Comparison of ENCODE assay signal across 9 cellular contexts in genomic region chr17:38885728-38886642, GRCh38. TPM values are rescaled to one million over a fixed set of nuclear protein-coding genes. Genes with fewer than 3 reads are reported as not detected.
DNase-seq lines count a peak whose midpoint lies in the region; ATAC-seq, FAIRE-seq and TF ChIP-seq lines count a peak whose summit lies in the region.
"Had no signal": no experiment of that assay in that cellular context is flagged by ENCODE, and none has a peak within 500 bp of the region (broad histone marks: within the 10 kb centered on the region; RNA-seq: fewer than 3 reads in every experiment).

No MANE protein-coding gene starts in this region.

- no peaks in the 10 kb centered on the region for H3K36me3 ChIP-seq in hepatocyte (replicated peaks; ENCODE audit: insufficient read depth, low read depth)
- H3K36me3 ChIP-seq in small intestine (ENCODE audit: control insufficient read depth in 2 of 2, insufficient read depth in 2 of 2, low read length in 2 of 2) = peaks cover 4 to 21% of the 10 kb centered on the region in 2 donors

- H3K4me1 ChIP-seq in hepatocyte (ENCODE audit: insufficient read depth) (peaks cover 58% of the 10 kb centered on the region), small intestine (ENCODE audit: control insufficient read depth in 2 of 2, insufficient read depth in 1 of 2, low read depth in 1 of 2, low read length in 1 of 2) (peaks cover 18 to 20% of the 10 kb centered on the region in 2 donors)

- DNase-seq in NCI-H748 (lab: John Stamatoyannopoulos, UW; ENCODE audit: unreplicated experiment) = peak; percentile 19
- DNase-seq in NCI-H748 treated with DMSO at 0.1 percent for 48 hours (lab: John Stamatoyannopoulos, UW) = no peak
- no peak for DNase-seq in activated CD8-positive, alpha-beta T cell treated with anti-CD3 and anti-CD28 coated beads for 36 hours
- DNase-seq in hepatocyte (ENCODE audit: low spot score) = peak; percentile 67
- DNase-seq in small intestine = no peak
- DNase-seq in lower leg skin (ENCODE audit: low spot score in 2 of 2) = no peak
- no peak for DNase-seq in foreskin melanocyte
- DNase-seq in stimulated activated CD4-positive, alpha-beta T cell treated with anti-CD3 and anti-CD28 coated beads, Interleukin-15, amount 100 ng/mL, for 24 hours = no peak
- DNase-seq: NCI-H2081 treated with DMSO at 0.1 percent for 48 hours had no signal

- POLR2A ChIA-PET in activated CD8-positive, alpha-beta T cell treated with anti-CD3 and anti-CD28 coated beads for 36 hours (lab: Charles Lee) = interaction anchor here (0.6 to 8.1 kb wide), 11 partner anchors 8 to 405 kb away, joined by 3 to 91 read pairs (median 6); partner anchors contain the start of genes LASP1 and RPL23

- H3K36me3 Mint-ChIP-seq in activated CD8-positive, alpha-beta T cell treated with anti-CD3 and anti-CD28 coated beads for 36 hours (ENCODE audit: low read depth) = peaks cover 67% of the 10 kb centered on the region

- WGBS in hepatocyte (ENCODE audit: low lambda C conversion rate, missing lambda C conversion rate) = 43% methylated on average over 10 of the region's 11 CpGs
- WGBS in small intestine, 3 donors = 25 to 37% (median 31%) methylated on average over 11 of the region's 11 CpGs
- 60 to 73% methylated on average over 11 of the region's 11 CpGs for WGBS in lower leg skin, 2 donors

- peak overlapping the region; percentile 43 for H3K4me2 ChIP-seq in hepatocyte

- peaks cover 86% of the 10 kb centered on the region for H3K4me1 Mint-ChIP-seq in activated CD8-positive, alpha-beta T cell treated with anti-CD3 and anti-CD28 coated beads for 36 hours (ENCODE audit: low read depth)

- peaks cover 98% of the 10 kb centered on the region for H4K20me1 ChIP-seq in hepatocyte (ENCODE audit: insufficient read depth, poor library complexity, severe bottlenecking)

- H3K27ac Mint-ChIP-seq in activated CD8-positive, alpha-beta T cell treated with anti-CD3 and anti-CD28 coated beads for 36 hours = peak overlapping the region; percentile 43

- CTCF ChIA-PET in activated CD8-positive, alpha-beta T cell treated with anti-CD3 and anti-CD28 coated beads for 36 hours (lab: Charles Lee) = interaction anchor here (1.0 to 2.7 kb wide), 9 partner anchors 8 to 97 kb away, joined by 3 to 9 read pairs (median 4); no protein-coding TSS in a partner anchor

- H3K9me3 Mint-ChIP-seq in activated CD8-positive, alpha-beta T cell treated with anti-CD3 and anti-CD28 coated beads for 36 hours = no peaks in the 10 kb centered on the region

- no peak for TF ChIP-seq POLR2A in lower leg skin (IDR thresholded peaks at IDR 0.05)

- no peaks in the 10 kb centered on the region for H3K27me3 Mint-ChIP-seq in activated CD8-positive, alpha-beta T cell treated with anti-CD3 and anti-CD28 coated beads for 36 hours

- H3K9me3 ChIP-seq in hepatocyte (ENCODE audit: low read depth) (no peaks in the 10 kb centered on the region), small intestine (ENCODE audit: control insufficient read depth, low read depth) (no peaks in the 10 kb centered on the region)

- ATAC-seq in activated CD8-positive, alpha-beta T cell treated with anti-CD3 and anti-CD28 coated beads for 36 hours = no peak

- no peak overlapping the region for H2AFZ ChIP-seq in hepatocyte

- H3K4me3 ChIP-seq in hepatocyte (no peak overlapping the region), small intestine (ENCODE audit: low read depth in 1 of 2, low read length in 2 of 2) (peak overlapping the region in 1 of 2 donors; percentile 12), lower leg skin (ENCODE audit: low read depth, poor library complexity, severe bottlenecking) (no peak overlapping the region)

- H3K27me3 ChIP-seq in hepatocyte = no peaks in the 10 kb centered on the region
- H3K27me3 ChIP-seq in small intestine (ENCODE audit: control insufficient read depth in 2 of 2, insufficient read depth in 2 of 2, low read length in 2 of 2) = no peaks in the 10 kb centered on the region

- FAIRE-seq in small intestine (lab: Jason Lieb, UNC) = no peak

- intact Hi-C loops in activated CD8-positive, alpha-beta T cell treated with anti-CD3 and anti-CD28 coated beads for 36 hours (cut with micrococcal nuclease) = no loop called here
- intact Hi-C loops in lower leg skin (cut with DNase I; ENCODE audit: low total_unique reads) = no loop called here

- TF ChIP-seq CTCF in activated CD8-positive, alpha-beta T cell treated with anti-CD3 and anti-CD28 coated beads for 36 hours (IDR thresholded peaks at IDR 0.05) = no peak
- TF ChIP-seq CTCF in hepatocyte (IDR thresholded peaks at IDR 0.05; ENCODE audit: poor library complexity) (no peak), lower leg skin (IDR thresholded peaks at IDR 0.05) (no peak)

- H3K27ac ChIP-seq in hepatocyte (peak overlapping the region; percentile 66), small intestine (ENCODE audit: low read depth in 1 of 2, low read length in 1 of 2) (peak overlapping the region; percentile 72 to 83)

- H3K4me3 Mint-ChIP-seq in activated CD8-positive, alpha-beta T cell treated with anti-CD3 and anti-CD28 coated beads for 36 hours = peak overlapping the region; percentile 12

- no peaks in the 10 kb centered on the region for H3K9me2 ChIP-seq in hepatocyte (replicated peaks; ENCODE audit: insufficient read depth)

- H3K79me2 ChIP-seq in hepatocyte = peaks cover 97% of the 10 kb centered on the region

RNA-seq across cellular contexts. Expression of gene LASP1, which starts 16.1 kb away (rescaled TPM):
- 100 to 1,000 TPM; 135 to 139 TPM for total RNA-seq in activated CD8-positive, alpha-beta T cell treated with anti-CD3 and anti-CD28 coated beads for 36 hours
- total RNA-seq in hepatocyte (214 and 238 TPM in 2 replicates), lower leg skin (10 to 100 TPM; 51.8 to 76.2 (median 63.9) TPM)
- polyA plus RNA-seq in hepatocyte (131 and 141 TPM in 2 replicates), small intestine (100 to 1,000 TPM; 152 to 257 (median 213) TPM)

RNA-seq across cellular contexts. Expression of gene RPL23, which starts 32.5 kb away (rescaled TPM):
- 1,000 to 10,000 TPM; 1,908 to 1,957 TPM for total RNA-seq in activated CD8-positive, alpha-beta T cell treated with anti-CD3 and anti-CD28 coated beads for 36 hours
- total RNA-seq in hepatocyte = 1,384 and 1,482 TPM in 2 replicates
- polyA plus RNA-seq in hepatocyte = 479 and 491 TPM in 2 replicates
- 1,000 to 10,000 TPM; 1,251 to 3,207 (median 2,524) TPM for polyA plus RNA-seq in small intestine
- 1,000 to 10,000 TPM; 1,475 to 2,290 (median 1,639) TPM for total RNA-seq in lower leg skin

Comparison
In these comparisons a context has a peak if more than half of its experiments do, and no peak if none do; other contexts are left out.
1. DNase-seq: peak in NCI-H748 (single experiment) and hepatocyte (single experiment); none in NCI-H748 treated with DMSO at 0.1 percent for 48 hours (single experiment), activated CD8-positive, alpha-beta T cell treated with anti-CD3 and anti-CD28 coated beads for 36 hours (single experiment), small intestine (single experiment), lower leg skin (0 of 2), foreskin melanocyte (single experiment) and stimulated activated CD4-positive, alpha-beta T cell treated with anti-CD3 and anti-CD28 coated beads, Interleukin-15, amount 100 ng/mL, for 24 hours (single experiment).